Comparison of ENCODE assay signal across 24 cellular contexts in genomic region chr6:140855520-140855919, GRCh38.
"Had no signal": no experiment of that assay in that cellular context is flagged by ENCODE, and none has a peak within 500 bp of the region (broad histone marks: within the 10 kb centered on the region; RNA-seq: fewer than 3 reads in every experiment).

No MANE protein-coding gene starts in this region.

- H3K36me3 ChIP-seq: spleen, tibial artery had no signal

- FAIRE-seq: endometrium had no signal

- H3K4me1 ChIP-seq: spleen had no signal

- H3K36me3 Mint-ChIP-seq: activated naive CD8-positive, alpha-beta T cell treated with anti-CD3 and anti-CD28 coated beads for 36 hours; naive thymus-derived CD8-positive, alpha-beta T cell; WTC11 had no signal

- H3K27me3 Mint-ChIP-seq: activated naive CD8-positive, alpha-beta T cell treated with anti-CD3 and anti-CD28 coated beads for 36 hours; dendritic cell treated with granulocyte-macrophage colony-stimulating factor and Interleukin-4, amounts not matched to agents 40 ng/mL and 50 ng/mL, for 4 days; naive thymus-derived CD8-positive, alpha-beta T cell; progenitor cell of endocrine pancreas; stimulated activated naive CD8-positive, alpha-beta T cell treated with anti-CD3 and anti-CD28 coated beads, Interleukin-15, Interleukin-2, amounts not matched to agents 100 ng/mL and 50 ng/mL, for 24 hours had no signal

- H3K27ac ChIP-seq: spleen had no signal

- H3K4me1 Mint-ChIP-seq: activated naive CD8-positive, alpha-beta T cell treated with anti-CD3 and anti-CD28 coated beads for 36 hours; naive thymus-derived CD8-positive, alpha-beta T cell; WTC11 had no signal

- H3K4me3 ChIP-seq: lung, spleen, tibial artery had no signal

- H3K9me3 ChIP-seq: spleen, tibial artery had no signal

- H3K9me3 Mint-ChIP-seq: activated naive CD8-positive, alpha-beta T cell treated with anti-CD3 and anti-CD28 coated beads for 36 hours; activated T-cell treated with anti-CD3 and anti-CD28 coated beads, Interleukin-2, amount 50 U/mL, for 4 hours; activated T-helper 2 cell treated with anti-CD3 and anti-CD28 coated beads, Interferon-gamma antibody, Interleukin-2, Interleukin-4, amounts not matched to agents 10 μg/mL and 5 μg/mL and 100 μg/mL, durations not matched to agents 14 hours and 24 hours and 36 hours; dendritic cell treated with granulocyte-macrophage colony-stimulating factor and Interleukin-4, amounts not matched to agents 40 ng/mL and 50 ng/mL, for 4 days; naive thymus-derived CD8-positive, alpha-beta T cell; stimulated activated naive CD8-positive, alpha-beta T cell treated with anti-CD3 and anti-CD28 coated beads, Interleukin-15, Interleukin-2, amounts not matched to agents 100 ng/mL and 50 ng/mL, for 24 hours; T-helper 1 cell treated with Interleukin-12 subunit alpha and Interleukin-12 subunit beta and Interleukin-4 antibody, amounts not matched to agents 30 μg/mL and 1 μg/mL, for 36 hours; WTC11 had no signal

- H3K4me3 Mint-ChIP-seq: activated naive CD8-positive, alpha-beta T cell treated with anti-CD3 and anti-CD28 coated beads for 36 hours; activated T-cell treated with anti-CD3 and anti-CD28 coated beads, Interleukin-2, amount 50 U/mL, for 4 hours; dendritic cell treated with granulocyte-macrophage colony-stimulating factor and Interleukin-4, amounts not matched to agents 40 ng/mL and 50 ng/mL, for 4 days; naive thymus-derived CD8-positive, alpha-beta T cell; stimulated activated naive CD8-positive, alpha-beta T cell treated with anti-CD3 and anti-CD28 coated beads, Interleukin-15, Interleukin-2, amounts not matched to agents 100 ng/mL and 50 ng/mL, for 24 hours; T-helper 1 cell treated with Interleukin-12 subunit alpha and Interleukin-12 subunit beta and Interleukin-4 antibody, amounts not matched to agents 30 μg/mL and 1 μg/mL, for 36 hours; WTC11 had no signal

- ATAC-seq: activated T-cell treated with anti-CD3 and anti-CD28 coated beads, Interleukin-2, amount 50 U/mL, for 4 hours; left lobe of liver; naive thymus-derived CD8-positive, alpha-beta T cell; WTC11 had no signal

- H3K27ac Mint-ChIP-seq: activated naive CD8-positive, alpha-beta T cell treated with anti-CD3 and anti-CD28 coated beads for 36 hours; activated T-helper 2 cell treated with anti-CD3 and anti-CD28 coated beads, Interferon-gamma antibody, Interleukin-2, Interleukin-4, amounts not matched to agents 10 μg/mL and 5 μg/mL and 100 μg/mL, durations not matched to agents 14 hours and 24 hours and 36 hours; dendritic cell treated with granulocyte-macrophage colony-stimulating factor and Interleukin-4, amounts not matched to agents 40 ng/mL and 50 ng/mL, for 4 days; naive thymus-derived CD8-positive, alpha-beta T cell; progenitor cell of endocrine pancreas; stimulated activated naive CD8-positive, alpha-beta T cell treated with anti-CD3 and anti-CD28 coated beads, Interleukin-15, Interleukin-2, amounts not matched to agents 100 ng/mL and 50 ng/mL, for 24 hours; T-helper 1 cell treated with Interleukin-12 subunit alpha and Interleukin-12 subunit beta and Interleukin-4 antibody, amounts not matched to agents 30 μg/mL and 1 μg/mL, for 36 hours; WTC11 had no signal

- DNase-seq: activated CD4-positive, alpha-beta T cell treated with anti-CD3 and anti-CD28 coated beads, Interleukin-2, amount 50 U/mL, for 4 hours; activated CD8-positive, alpha-beta memory T cell treated with anti-CD3 and anti-CD28 coated beads for 24 hours; activated CD8-positive, alpha-beta memory T cell treated with anti-CD3 and anti-CD28 coated beads, Interleukin-2, amount 50 U/mL, for 4 hours; activated naive CD4-positive, alpha-beta T cell treated with Interleukin-2 at 50 U/mL for 16 hours; activated naive CD8-positive, alpha-beta T cell treated with anti-CD3 and anti-CD28 coated beads for 36 hours; activated T-cell treated with anti-CD3 and anti-CD28 coated beads, Interleukin-2, amount 50 U/mL, for 4 hours; amniotic stem cell; effector CD4-positive, alpha-beta T cell; foreskin melanocyte; naive thymus-derived CD8-positive, alpha-beta T cell; spleen; stimulated activated CD4-positive, alpha-beta T cell treated with anti-CD3 and anti-CD28 coated beads, Interleukin-4, amount 100 ng/mL, for 24 hours; substantia nigra; T1000; tibial artery had no signal

- H3K27me3 ChIP-seq: spleen, tibial artery had no signal
